1 cellular context compared by ENCODE assay signal in the genomic region with DNA sequence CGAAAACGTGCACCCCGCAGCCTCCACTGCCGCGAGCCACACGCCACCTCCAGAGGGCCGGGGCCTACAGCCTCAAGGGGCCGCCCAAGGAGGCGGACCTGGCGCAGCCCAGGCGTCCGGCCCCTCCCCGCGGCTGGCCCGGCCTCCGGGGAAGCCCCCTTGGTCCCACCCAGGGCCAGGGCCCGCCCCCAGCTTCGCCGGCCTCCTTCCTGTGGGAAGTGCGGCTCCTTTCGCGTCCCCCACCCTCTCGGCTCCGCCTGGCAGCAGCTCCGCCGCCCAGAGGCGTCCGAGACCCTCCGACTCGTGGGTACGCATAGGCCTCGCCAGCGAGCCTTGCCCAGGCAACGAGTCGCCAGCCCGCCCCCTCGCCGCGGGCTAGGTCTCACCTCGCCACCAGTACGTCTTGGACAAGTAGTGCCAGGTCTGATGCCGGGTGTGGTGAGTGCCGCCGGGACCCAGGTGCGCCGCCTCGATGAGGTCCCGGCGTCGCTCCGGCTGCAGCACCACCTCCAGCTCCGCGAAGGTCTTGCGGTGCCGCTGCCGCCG.
TF ChIP-seq lines count a peak whose summit lies in the region.

No MANE protein-coding gene starts in this region.

TF ChIP-seq in K562, 482 proteins besides CTCF, POLR2A, EP300 and RAD21 (continued from another document):
- no peak for TF ChIP-seq YBX1 (IDR thresholded peaks at IDR 0.05)
- TF ChIP-seq SIN3A (IDR thresholded peaks at IDR 0.05; ENCODE audit: borderline replicate concordance in 2 of 2, control insufficient read depth in 1 of 2, low read depth in 2 of 2, low read length in 2 of 2) = peak in 1 of 2 experiments; percentile 4; a peak in 2 of 4 replicates
- no peak for TF ChIP-seq PPARD (CRISPR knock-in tag; IDR thresholded peaks at IDR 0.05)
- peak; percentile 42; the same call in 1 of the 2 replicates for TF ChIP-seq RB1 (IDR thresholded peaks at IDR 0.05; ENCODE audit: low read depth)
- TF ChIP-seq, protein P1, sequence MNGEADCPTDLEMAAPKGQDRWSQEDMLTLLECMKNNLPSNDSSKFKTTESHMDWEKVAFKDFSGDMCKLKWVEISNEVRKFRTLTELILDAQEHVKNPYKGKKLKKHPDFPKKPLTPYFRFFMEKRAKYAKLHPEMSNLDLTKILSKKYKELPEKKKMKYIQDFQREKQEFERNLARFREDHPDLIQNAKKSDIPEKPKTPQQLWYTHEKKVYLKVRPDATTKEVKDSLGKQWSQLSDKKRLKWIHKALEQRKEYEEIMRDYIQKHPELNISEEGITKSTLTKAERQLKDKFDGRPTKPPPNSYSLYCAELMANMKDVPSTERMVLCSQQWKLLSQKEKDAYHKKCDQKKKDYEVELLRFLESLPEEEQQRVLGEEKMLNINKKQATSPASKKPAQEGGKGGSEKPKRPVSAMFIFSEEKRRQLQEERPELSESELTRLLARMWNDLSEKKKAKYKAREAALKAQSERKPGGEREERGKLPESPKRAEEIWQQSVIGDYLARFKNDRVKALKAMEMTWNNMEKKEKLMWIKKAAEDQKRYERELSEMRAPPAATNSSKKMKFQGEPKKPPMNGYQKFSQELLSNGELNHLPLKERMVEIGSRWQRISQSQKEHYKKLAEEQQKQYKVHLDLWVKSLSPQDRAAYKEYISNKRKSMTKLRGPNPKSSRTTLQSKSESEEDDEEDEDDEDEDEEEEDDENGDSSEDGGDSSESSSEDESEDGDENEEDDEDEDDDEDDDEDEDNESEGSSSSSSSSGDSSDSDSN (IDR thresholded peaks at IDR 0.05; ENCODE audit: borderline replicate concordance in 1 of 2, low read depth in 2 of 2, low read length in 2 of 2) = peak in 1 of 2 experiments; percentile 55; a peak in 1 of 4 replicates
- peak; percentile 31; the same call in 1 of the 2 replicates for TF ChIP-seq LCOR (CRISPR knock-in tag; IDR thresholded peaks at IDR 0.05)
- TF ChIP-seq JUND (IDR thresholded peaks at IDR 0.05; ENCODE audit: borderline replicate concordance, low read depth, low read length) = peak; percentile 41; the same call in 1 of the 2 replicates
- TF ChIP-seq JUND (tag; IDR thresholded peaks at IDR 0.05; ENCODE audit: borderline replicate concordance, low read depth, low read length) = no peak; the same call in 2 of the 3 replicates
- peak; percentile 75 for TF ChIP-seq ZFX (CRISPR knock-in tag; IDR thresholded peaks at IDR 0.05)
- TF ChIP-seq CREB1 (IDR thresholded peaks at IDR 0.05) = peak; percentile 75
- TF ChIP-seq CREB1 (CRISPR knock-in tag; IDR thresholded peaks at IDR 0.05) = no peak
- no peak for TF ChIP-seq PRMT5 (CRISPR knock-in tag; IDR thresholded peaks at IDR 0.05)
- TF ChIP-seq, protein P2, sequence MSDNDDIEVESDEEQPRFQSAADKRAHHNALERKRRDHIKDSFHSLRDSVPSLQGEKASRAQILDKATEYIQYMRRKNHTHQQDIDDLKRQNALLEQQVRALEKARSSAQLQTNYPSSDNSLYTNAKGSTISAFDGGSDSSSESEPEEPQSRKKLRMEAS (CRISPR knock-in tag; IDR thresholded peaks at IDR 0.05) = peak; percentile 39; the same call in 1 of the 2 replicates
- no peak for TF ChIP-seq ZNF778 (CRISPR knock-in tag; IDR thresholded peaks at IDR 0.05)
- TF ChIP-seq, protein P3, sequence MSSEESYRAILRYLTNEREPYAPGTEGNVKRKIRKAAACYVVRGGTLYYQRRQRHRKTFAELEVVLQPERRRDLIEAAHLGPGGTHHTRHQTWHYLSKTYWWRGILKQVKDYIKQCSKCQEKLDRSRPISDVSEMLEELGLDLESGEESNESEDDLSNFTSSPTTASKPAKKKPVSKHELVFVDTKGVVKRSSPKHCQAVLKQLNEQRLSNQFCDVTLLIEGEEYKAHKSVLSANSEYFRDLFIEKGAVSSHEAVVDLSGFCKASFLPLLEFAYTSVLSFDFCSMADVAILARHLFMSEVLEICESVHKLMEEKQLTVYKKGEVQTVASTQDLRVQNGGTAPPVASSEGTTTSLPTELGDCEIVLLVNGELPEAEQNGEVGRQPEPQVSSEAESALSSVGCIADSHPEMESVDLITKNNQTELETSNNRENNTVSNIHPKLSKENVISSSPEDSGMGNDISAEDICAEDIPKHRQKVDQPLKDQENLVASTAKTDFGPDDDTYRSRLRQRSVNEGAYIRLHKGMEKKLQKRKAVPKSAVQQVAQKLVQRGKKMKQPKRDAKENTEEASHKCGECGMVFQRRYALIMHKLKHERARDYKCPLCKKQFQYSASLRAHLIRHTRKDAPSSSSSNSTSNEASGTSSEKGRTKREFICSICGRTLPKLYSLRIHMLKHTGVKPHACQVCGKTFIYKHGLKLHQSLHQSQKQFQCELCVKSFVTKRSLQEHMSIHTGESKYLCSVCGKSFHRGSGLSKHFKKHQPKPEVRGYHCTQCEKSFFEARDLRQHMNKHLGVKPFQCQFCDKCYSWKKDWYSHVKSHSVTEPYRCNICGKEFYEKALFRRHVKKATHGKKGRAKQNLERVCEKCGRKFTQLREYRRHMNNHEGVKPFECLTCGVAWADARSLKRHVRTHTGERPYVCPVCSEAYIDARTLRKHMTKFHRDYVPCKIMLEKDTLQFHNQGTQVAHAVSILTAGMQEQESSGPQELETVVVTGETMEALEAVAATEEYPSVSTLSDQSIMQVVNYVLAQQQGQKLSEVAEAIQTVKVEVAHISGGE (CRISPR knock-in tag; IDR thresholded peaks at IDR 0.05) = peak; percentile 88 to 96 (median 96); a peak in 5 of 6 replicates
- TF ChIP-seq, protein P4, sequence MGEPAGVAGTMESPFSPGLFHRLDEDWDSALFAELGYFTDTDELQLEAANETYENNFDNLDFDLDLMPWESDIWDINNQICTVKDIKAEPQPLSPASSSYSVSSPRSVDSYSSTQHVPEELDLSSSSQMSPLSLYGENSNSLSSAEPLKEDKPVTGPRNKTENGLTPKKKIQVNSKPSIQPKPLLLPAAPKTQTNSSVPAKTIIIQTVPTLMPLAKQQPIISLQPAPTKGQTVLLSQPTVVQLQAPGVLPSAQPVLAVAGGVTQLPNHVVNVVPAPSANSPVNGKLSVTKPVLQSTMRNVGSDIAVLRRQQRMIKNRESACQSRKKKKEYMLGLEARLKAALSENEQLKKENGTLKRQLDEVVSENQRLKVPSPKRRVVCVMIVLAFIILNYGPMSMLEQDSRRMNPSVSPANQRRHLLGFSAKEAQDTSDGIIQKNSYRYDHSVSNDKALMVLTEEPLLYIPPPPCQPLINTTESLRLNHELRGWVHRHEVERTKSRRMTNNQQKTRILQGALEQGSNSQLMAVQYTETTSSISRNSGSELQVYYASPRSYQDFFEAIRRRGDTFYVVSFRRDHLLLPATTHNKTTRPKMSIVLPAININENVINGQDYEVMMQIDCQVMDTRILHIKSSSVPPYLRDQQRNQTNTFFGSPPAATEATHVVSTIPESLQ (CRISPR knock-in tag; IDR thresholded peaks at IDR 0.05) = no peak
